Comparison of ENCODE assay signal across 4 cellular contexts in the genomic region with DNA sequence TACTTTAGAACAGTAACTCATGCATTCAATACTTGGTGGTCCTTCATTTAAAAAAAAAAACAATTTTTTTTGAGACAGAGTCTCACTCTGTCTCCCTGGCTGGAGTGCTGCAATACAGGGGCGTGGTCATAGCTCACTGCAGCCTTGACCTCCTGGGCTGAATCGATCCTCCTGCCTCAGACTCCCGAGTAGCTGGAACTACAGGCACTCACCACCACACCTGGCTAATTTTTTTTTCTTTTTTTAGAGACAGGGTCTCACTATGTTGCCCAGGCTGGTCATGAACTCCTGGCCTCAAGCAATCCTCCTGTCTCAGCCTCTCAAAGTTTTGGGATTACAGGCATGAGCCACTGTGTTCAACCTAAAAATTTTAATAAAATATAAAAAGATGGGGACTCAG. TPM values are rescaled to one million over a fixed set of nuclear protein-coding genes. Genes with fewer than 3 reads are reported as not detected.
"Had no signal": no experiment of that assay in that cellular context is flagged by ENCODE, and none has a peak within 500 bp of the region (broad histone marks: within the 10 kb centered on the region; RNA-seq: fewer than 3 reads in every experiment).

No MANE protein-coding gene starts in this region.

RNA-seq across cellular contexts. Expression of a gene that starts 14.1 kb away (rescaled TPM):
- total RNA-seq: HT-29, HT1080, IMR-90 had no signal
- polyA plus RNA-seq: IgD-negative memory B cell, IMR-90 had no signal
